Comparison of ENCODE assay signal across 8 cellular contexts in genomic region chr12:112382866-112383265, GRCh38. TPM values are rescaled to one million over a fixed set of nuclear protein-coding genes. Genes with fewer than 3 reads are reported as not detected.
DNase-seq lines count a peak whose midpoint lies in the region; ATAC-seq and TF ChIP-seq lines count a peak whose summit lies in the region.

No MANE protein-coding gene starts in this region.

- peaks cover 3% of the 10 kb centered on the region for H3K27me3 Mint-ChIP-seq in nephron (ENCODE audit: low read depth)

- no peaks in the 10 kb centered on the region for H3K27me3 ChIP-seq in AG04450 (ENCODE audit: control insufficient read depth, insufficient read depth, low read length)
- no peaks in the 10 kb centered on the region for H3K27me3 ChIP-seq in KMS-11 (ENCODE audit: insufficient read depth, low read depth)
- H3K27me3 ChIP-seq in aorta (ENCODE audit: control insufficient read depth in 1 of 2, insufficient read depth in 2 of 2, low read length in 1 of 2): no peaks in the 10 kb centered on the region

- POLR2A ChIA-PET in AG04450 (lab: Yijun Ruan, JAX): no interaction called here

- H3K27ac ChIP-seq in AG04450 (ENCODE audit: low read depth, low read length) (peak overlapping the region; percentile 57), KMS-11 (no peak overlapping the region; the same call in 1 of the 2 replicates), caudate nucleus (ENCODE audit: low read depth, low read length) (peak overlapping the region; percentile 89), aorta (ENCODE audit: low read depth in 1 of 2, low read length in 2 of 2) (no peak overlapping the region)

- peak overlapping the region; percentile 87 to 92 (median 91) for H3K27ac Mint-ChIP-seq in nephron

- no peaks in the 10 kb centered on the region for H3K9me3 Mint-ChIP-seq in nephron

- H3K4me3 ChIP-seq in AG04450 (ENCODE audit: low read depth, low read length) (peak overlapping the region; percentile 74), KMS-11 (IDR thresholded peaks at IDR 0.05; ENCODE audit: insufficient read depth, low read depth, low read length) (no peak overlapping the region), aorta (ENCODE audit: low read length in 2 of 2) (no peak overlapping the region)

- DNase-seq in AG04450 (ENCODE audit: low read depth, low spot score) (no peak), caudate nucleus (lab: John Stamatoyannopoulos, UW) (peak in 1 of 61 donors; percentile 6), aorta (no peak)

- H3K36me3 ChIP-seq in KMS-11 (ENCODE audit: insufficient read depth) (no peaks in the 10 kb centered on the region), aorta (ENCODE audit: control insufficient read depth in 1 of 2, insufficient read depth in 2 of 2, low read length in 1 of 2) (no peaks in the 10 kb centered on the region)

- intact Hi-C loops in aorta (cut with DNase I): loop anchor here (10.0 kb wide), 2 partner anchors 108 to 438 kb away; no protein-coding TSS in a partner anchor

- H4K20me1 ChIP-seq in KMS-11 (ENCODE audit: insufficient read depth): no peaks in the 10 kb centered on the region

- H3K9ac ChIP-seq in KMS-11: no peak overlapping the region

- ATAC-seq in GM21619 (IDR thresholded peaks at IDR 0.05; ENCODE audit: unreplicated experiment) (no peak), GM18870 (IDR thresholded peaks at IDR 0.05; ENCODE audit: unreplicated experiment) (no peak), aorta (ENCODE audit: low FRiP score) (no peak), GM21717 (IDR thresholded peaks at IDR 0.05; ENCODE audit: unreplicated experiment) (no peak)

- H3K9me3 ChIP-seq in AG04450 (ENCODE audit: control insufficient read depth, insufficient read depth, low read length) (no peaks in the 10 kb centered on the region), aorta (ENCODE audit: control insufficient read depth, low read length) (no peaks in the 10 kb centered on the region)

- H2AFZ ChIP-seq in KMS-11 (ENCODE audit: low read depth): peak overlapping the region; percentile 87

- no peak for TF ChIP-seq CTCF in AG04450 (IDR thresholded peaks at IDR 0.05; ENCODE audit: low read depth, low read length)
- TF ChIP-seq CTCF in KMS-11 (conservative IDR thresholded peaks at IDR 0.05; ENCODE audit: low read depth, low read length): no peak
- no peak for TF ChIP-seq CTCF in nephron (IDR thresholded peaks at IDR 0.05; ENCODE audit: unreplicated experiment in 3 of 3)

- H3K79me2 ChIP-seq in KMS-11 (ENCODE audit: insufficient read depth, low read depth): peaks cover 35% of the 10 kb centered on the region

- peak overlapping the region; percentile 86 to 96 (median 93) for H3K4me3 Mint-ChIP-seq in nephron

- WGBS in aorta, 2 donors: 87% methylated on average over 11 of the region's 11 CpGs

- H3K4me2 ChIP-seq in KMS-11: peak overlapping the region; percentile 71

- H3K36me3 Mint-ChIP-seq in nephron (ENCODE audit: low read depth): peaks cover 7% of the 10 kb centered on the region

- H3K4me1 Mint-ChIP-seq in nephron: peaks cover 37% of the 10 kb centered on the region

- peaks cover 30% of the 10 kb centered on the region for H3K4me1 ChIP-seq in KMS-11 (ENCODE audit: low read depth, poor library complexity, severe bottlenecking)
- peaks cover 0 to 1% of the 10 kb centered on the region in 2 donors for H3K4me1 ChIP-seq in aorta (ENCODE audit: control insufficient read depth in 1 of 2, insufficient read depth in 2 of 2, low read length in 2 of 2)

- CTCF ChIA-PET in AG04450 (lab: Charles Lee): no interaction called here

RNA-seq across cellular contexts. Expression of gene HECTD4, which starts 0.6 kb away (rescaled TPM):
- polyA plus RNA-seq in AG04450 (2011; rRNA removed) (8.6 and 9.5 TPM in 2 replicates), aorta (10 to 100 TPM; 16.0 to 24.7 TPM)
- 32.1 and 42.6 TPM in 2 replicates for polyA minus RNA-seq in AG04450 (2011; rRNA and poly(A)+ RNA removed)
- total RNA-seq in aorta: 10 to 100 TPM; 64.4 to 78.5 TPM

RNA-seq across cellular contexts. Expression of gene RPL6, which starts 26.5 kb away (rescaled TPM):
- polyA plus RNA-seq in AG04450 (2011; rRNA removed): 2,254 and 2,667 TPM in 2 replicates
- 450 and 502 TPM in 2 replicates for polyA minus RNA-seq in AG04450 (2011; rRNA and poly(A)+ RNA removed)
- 100 to 1,000 TPM; 802 to 884 TPM for total RNA-seq in aorta
- polyA plus RNA-seq in aorta: 1,000 to 10,000 TPM; 1,701 to 2,876 TPM

RNA-seq across cellular contexts. Expression of gene PTPN11, which starts 35.9 kb away (rescaled TPM):
- polyA plus RNA-seq in AG04450 (2011; rRNA removed) (91.0 and 137 TPM in 2 replicates), aorta (10 to 100 TPM; 39.5 to 85.9 TPM)
- 88.5 and 102 TPM in 2 replicates for polyA minus RNA-seq in AG04450 (2011; rRNA and poly(A)+ RNA removed)
- total RNA-seq in aorta: 100 to 1,000 TPM; 110 to 176 TPM

Comparison
In these comparisons a context has a peak if more than half of its experiments do, and no peak if none do; other contexts are left out.
1. H3K27ac ChIP-seq: peak in AG04450 (single experiment) and caudate nucleus (single experiment); none in KMS-11 (single experiment) and aorta (0 of 2).